In the genomic region with DNA sequence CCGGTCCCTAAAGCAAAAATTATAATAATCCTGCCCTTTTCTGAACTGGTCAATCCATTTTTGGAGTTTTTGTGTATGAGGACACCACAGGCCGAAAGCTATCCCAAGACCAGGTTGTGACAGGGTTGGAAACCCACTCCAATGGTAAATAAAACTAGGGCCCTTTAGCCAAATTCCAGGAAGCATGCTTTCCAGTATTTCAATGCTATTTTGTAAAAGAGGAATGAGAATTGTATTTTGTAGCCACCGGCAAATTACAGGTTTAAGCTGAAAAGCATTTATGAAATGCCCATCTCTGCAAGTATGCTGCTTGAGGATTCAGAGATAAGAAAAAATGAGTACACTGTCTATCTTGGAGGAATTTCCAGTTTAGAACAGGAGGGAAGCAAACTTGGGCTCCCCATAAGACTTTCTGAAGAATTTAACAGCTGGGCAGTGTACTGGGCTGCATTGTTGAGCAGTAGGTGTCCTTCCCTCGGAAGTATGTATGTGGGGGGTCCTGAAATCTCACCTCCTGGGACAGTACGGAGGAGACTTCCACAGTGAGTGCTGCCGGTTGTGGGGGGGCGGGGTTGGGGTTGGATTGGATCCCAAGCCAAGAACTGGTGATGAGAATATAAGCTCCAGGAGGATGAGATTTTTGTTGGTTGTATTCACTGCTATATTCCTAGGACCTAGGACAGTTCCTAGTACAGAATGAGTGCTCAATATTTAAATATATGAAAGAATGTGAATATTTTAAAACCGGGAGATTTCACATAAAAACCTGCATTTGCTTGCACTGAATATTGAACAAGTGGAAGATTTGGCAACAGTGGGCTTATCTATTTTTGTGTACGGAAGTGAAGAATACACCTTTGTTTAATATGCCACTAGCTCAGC, we compare ENCODE assay signal across 23 cellular contexts.
"Had no signal": no experiment of that assay in that cellular context is flagged by ENCODE, and none has a peak within 500 bp of the region (broad histone marks: within the 10 kb centered on the region; RNA-seq: fewer than 3 reads in every experiment).

No MANE protein-coding gene starts in this region.

- H3K4me3 Mint-ChIP-seq: IgD-negative memory B cell had no signal

- H3K27ac Mint-ChIP-seq: IgD-negative memory B cell had no signal

- H3K27ac ChIP-seq: HL-60, SJSA1, SK-N-MC had no signal

- H3K4me3 ChIP-seq: MG63, SJSA1, SK-N-MC had no signal

- H3K9me3 ChIP-seq: MG63, SJSA1 had no signal

- DNase-seq: KBM-7, MG63, NCI-H1092, NCI-H1105 treated with DMSO at 0.1 percent for 48 hours, NCI-H1417 treated with DMSO at 0.1 percent for 48 hours, NCI-H146, NCI-H1694 treated with DMSO at 0.1 percent for 48 hours, NCI-H1930, NCI-H2081, NCI-H2107, NCI-H2227 treated with DMSO at 0.1 percent for 48 hours, NCI-H510A, NCI-H524 treated with DMSO at 0.1 percent for 48 hours, NCI-H69, NCI-H774, Right ventricle myocardium superior, RPMI8226, SIG-M5, T-helper 1 cell had no signal

- H3K36me3 ChIP-seq: MG63, SJSA1 had no signal

- H3K27me3 Mint-ChIP-seq: IgD-negative memory B cell had no signal

- H3K4me1 ChIP-seq: SJSA1 had no signal

- H3K27me3 ChIP-seq: MG63, SJSA1 had no signal
